ENCODE assay signal across 29 cellular contexts in the genomic region with DNA sequence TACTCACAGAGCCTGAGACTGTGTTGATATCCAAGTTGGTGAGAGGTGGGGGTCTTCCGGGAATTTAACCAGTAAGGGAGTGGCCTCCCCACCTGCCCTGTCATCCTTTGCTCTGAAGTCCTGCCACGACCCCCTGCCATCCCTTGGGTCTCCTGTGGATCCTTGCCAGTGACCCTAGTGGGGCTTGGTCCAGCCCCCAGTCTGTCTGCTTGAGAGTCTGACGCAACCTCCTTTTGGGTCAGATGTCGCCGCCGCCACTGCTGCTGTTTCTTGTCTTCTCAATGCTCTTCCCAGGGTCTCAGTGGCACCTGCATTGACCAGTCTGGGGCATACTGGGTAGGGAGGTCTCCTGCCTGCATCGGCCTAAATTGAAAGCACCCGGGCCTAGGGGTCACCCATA. TPM values are rescaled to one million over a fixed set of nuclear protein-coding genes. Genes with fewer than 3 reads are reported as not detected.
"Had no signal": no experiment of that assay in that cellular context is flagged by ENCODE, and none has a peak within 500 bp of the region (broad histone marks: within the 10 kb centered on the region; RNA-seq: fewer than 3 reads in every experiment).

No MANE protein-coding gene starts in this region.

- H3K27me3 ChIP-seq: pancreas, uterus had no signal

- ATAC-seq: heart left ventricle; naive thymus-derived CD8-positive, alpha-beta T cell; pancreas; psoas muscle; sciatic nerve; stimulated activated memory B cell treated with anti-CD40 and anti-IgM and Interleukin-4, amounts not matched to agents 10 μg/mL and 1 μg/mL and 100 μg/mL, for 72 hours; stimulated activated naive CD8-positive, alpha-beta T cell treated with anti-CD3 and anti-CD28 coated beads, Interleukin-15, amount 100 ng/mL, for 72 hours had no signal

- H3K27ac Mint-ChIP-seq: immature natural killer cell; memory B cell; stimulated activated memory B cell treated with anti-CD40 and anti-IgM and Interleukin-4, amounts not matched to agents 10 μg/mL and 1 μg/mL and 100 μg/mL, for 72 hours; stimulated activated naive CD8-positive, alpha-beta T cell treated with anti-CD3 and anti-CD28 coated beads, Interleukin-15, amount 100 ng/mL, for 72 hours; type B pancreatic cell had no signal

- H3K4me3 Mint-ChIP-seq: immature natural killer cell; memory B cell; naive thymus-derived CD8-positive, alpha-beta T cell; stimulated activated memory B cell treated with anti-CD40 and anti-IgM and Interleukin-4, amounts not matched to agents 10 μg/mL and 1 μg/mL and 100 μg/mL, for 72 hours; stimulated activated naive CD8-positive, alpha-beta T cell treated with anti-CD3 and anti-CD28 coated beads, Interleukin-15, amount 100 ng/mL, for 72 hours; type B pancreatic cell had no signal

- H3K4me1 ChIP-seq: heart left ventricle, left ventricle myocardium inferior, pancreas, psoas muscle, tibial nerve, uterus had no signal

- H3K9me3 Mint-ChIP-seq: immature natural killer cell; memory B cell; naive thymus-derived CD8-positive, alpha-beta T cell; stimulated activated memory B cell treated with anti-CD40 and anti-IgM and Interleukin-4, amounts not matched to agents 10 μg/mL and 1 μg/mL and 100 μg/mL, for 72 hours; stimulated activated naive CD8-positive, alpha-beta T cell treated with anti-CD3 and anti-CD28 coated beads, Interleukin-15, amount 100 ng/mL, for 72 hours; type B pancreatic cell had no signal

- H3K9me3 ChIP-seq: heart left ventricle, left ventricle myocardium inferior, pancreas, psoas muscle, uterus had no signal

- H3K27ac ChIP-seq: heart left ventricle, left ventricle myocardium inferior, pancreas, psoas muscle, tibial nerve, uterus had no signal

- H3K36me3 Mint-ChIP-seq: immature natural killer cell; memory B cell; naive thymus-derived CD8-positive, alpha-beta T cell; stimulated activated memory B cell treated with anti-CD40 and anti-IgM and Interleukin-4, amounts not matched to agents 10 μg/mL and 1 μg/mL and 100 μg/mL, for 72 hours; type B pancreatic cell had no signal

- H3K4me3 ChIP-seq: heart left ventricle, left ventricle myocardium inferior, lung, pancreas, psoas muscle, tibial nerve, uterus had no signal

- H3K4me1 Mint-ChIP-seq: immature natural killer cell; memory B cell; stimulated activated memory B cell treated with anti-CD40 and anti-IgM and Interleukin-4, amounts not matched to agents 10 μg/mL and 1 μg/mL and 100 μg/mL, for 72 hours; stimulated activated naive CD8-positive, alpha-beta T cell treated with anti-CD3 and anti-CD28 coated beads, Interleukin-15, amount 100 ng/mL, for 72 hours had no signal

- H3K36me3 ChIP-seq: heart left ventricle, left ventricle myocardium inferior, pancreas, tibial nerve, uterus had no signal

- DNase-seq: glutamatergic neuron; heart left ventricle; hypothalamus; immature natural killer cell; kidney; left ventricle myocardium inferior; naive thymus-derived CD8-positive, alpha-beta T cell; psoas muscle; small intestine; stimulated activated CD4-positive, alpha-beta T cell treated with anti-CD3 and anti-CD28 coated beads, Interleukin-1b, Interleukin-23, amount 100 ng/mL, for 48 hours; stimulated activated CD4-positive, alpha-beta T cell treated with anti-CD3 and anti-CD28 coated beads, Interleukin-2, amount 100 ng/mL, for 48 hours; stimulated activated CD4-positive, alpha-beta T cell treated with anti-CD3 and anti-CD28 coated beads, Interleukin-4, amount 100 ng/mL, for 4 hours; stimulated activated CD8-positive, alpha-beta memory T cell treated with anti-CD3 and anti-CD28 coated beads, Interleukin-4, amount 100 ng/mL, for 48 hours; stimulated activated naive CD4-positive, alpha-beta T cell treated with Interleukin-2 at 50 U/mL for 16 hours; stimulated activated naive CD8-positive, alpha-beta T cell treated with anti-CD3 and anti-CD28 coated beads, Interleukin-15, amount 100 ng/mL, for 72 hours; substantia nigra; uterus had no signal

RNA-seq across cellular contexts. Expression of gene PAX2, which starts 28.8 kb away (rescaled TPM):
- total RNA-seq: heart left ventricle; left ventricle myocardium inferior; lower leg skin; lung; mucosa of gallbladder; naive thymus-derived CD8-positive, alpha-beta T cell; omental fat pad; psoas muscle; sciatic nerve; temporal lobe; tibial nerve had no signal
- polyA plus RNA-seq: heart left ventricle; immature natural killer cell; lung; naive thymus-derived CD8-positive, alpha-beta T cell; neural cell; psoas muscle; small intestine had no signal
